In genomic region chr13:45860240-45860639, GRCh38 we compare ENCODE assay signal across 1 cellular context.
TF ChIP-seq lines count a peak whose summit lies in the region.

No MANE protein-coding gene starts in this region.

TF ChIP-seq in HepG2, 621 proteins besides CTCF, POLR2A, EP300 and RAD21:
- TF ChIP-seq RAD51 (IDR thresholded peaks at IDR 0.05; ENCODE audit: borderline replicate concordance), result no peak
- TF ChIP-seq MNT (IDR thresholded peaks at IDR 0.05), result peak; percentile 50
TF ChIP-seq in HepG2: peak in this region for 1.
